ENCODE assay signal across 17 cellular contexts in genomic region chr10:88456730-88457129, GRCh38.
A peak's percentile ranks its signal among the peaks of the same experiment; 100 is the strongest.
DNase-seq lines count a peak whose midpoint lies in the region; ATAC-seq and TF ChIP-seq lines count a peak whose summit lies in the region.
"Had no signal": no experiment of that assay in that cellular context is flagged by ENCODE, and none has a peak within 500 bp of the region (broad histone marks: within the 10 kb centered on the region; RNA-seq: fewer than 3 reads in every experiment).

No MANE protein-coding gene starts in this region.

- TF ChIP-seq EP300 in ovary (IDR thresholded peaks at IDR 0.05): no peak

- peak; percentile 42 for ATAC-seq in left lung
- ATAC-seq: WTC11 had no signal

- no peak for TF ChIP-seq POLR2A in ovary (IDR thresholded peaks at IDR 0.05)

- H3K9me3 ChIP-seq in left lung (no peaks in the 10 kb centered on the region), MM.1S (replicated peaks; ENCODE audit: insufficient read depth, low read length) (no peaks in the 10 kb centered on the region), SJCRH30 (replicated peaks) (no peaks in the 10 kb centered on the region), ovary (no peaks in the 10 kb centered on the region)
- H3K9me3 ChIP-seq: adrenal gland had no signal

- H3K27me3 ChIP-seq in HL-60 (ENCODE audit: insufficient read depth, poor library complexity, severe bottlenecking) (no peaks in the 10 kb centered on the region), left lung (no peaks in the 10 kb centered on the region), MM.1S (replicated peaks; ENCODE audit: insufficient read depth, low read length) (no peaks in the 10 kb centered on the region), SJCRH30 (no peaks in the 10 kb centered on the region), ovary (no peaks in the 10 kb centered on the region)
- H3K27me3 ChIP-seq: adrenal gland had no signal

- H4K20me1 ChIP-seq in MM.1S (ENCODE audit: insufficient read depth, low read length): no peaks in the 10 kb centered on the region

- H3K9ac ChIP-seq in MM.1S (ENCODE audit: low read length): no peak overlapping the region
- H3K9ac ChIP-seq: KMS-11 had no signal

- DNase-seq in AG09319 (ENCODE audit: extremely low read depth, low read depth) (peak; percentile 51), HL-60 (ENCODE audit: low read depth in 1 of 2, low spot score in 1 of 2) (peak; percentile 15 to 26), left lung (no peak), MM.1S (no peak), activated gamma-delta T cell (lab: John Stamatoyannopoulos, UW) (no peak), SJCRH30 (no peak), ovary (no peak)
- DNase-seq: adrenal gland; DMS79 treated with DMSO at 0.1 percent for 48 hours; kidney; NCI-H1930; stimulated activated CD4-positive, alpha-beta T cell treated with anti-CD3 and anti-CD28 coated beads, Interleukin-4, amount 100 ng/mL, for 4 hours; stimulated activated naive CD4-positive, alpha-beta T cell treated with Interleukin-2 at 50 U/mL for 16 hours had no signal

- H3K36me3 ChIP-seq in left lung (no peaks in the 10 kb centered on the region), MM.1S (replicated peaks; ENCODE audit: insufficient read depth, low read length) (no peaks in the 10 kb centered on the region), SJCRH30 (no peaks in the 10 kb centered on the region), ovary (no peaks in the 10 kb centered on the region)
- H3K36me3 ChIP-seq: adrenal gland had no signal

- H2AFZ ChIP-seq in MM.1S (ENCODE audit: low read length): no peak overlapping the region

- TF ChIP-seq CTCF in AG09319 (IDR thresholded peaks at IDR 0.05; ENCODE audit: low read depth, low read length) (no peak), HL-60 (IDR thresholded peaks at IDR 0.05; ENCODE audit: insufficient read depth, low read length) (no peak), left lung (IDR thresholded peaks at IDR 0.05) (no peak), MM.1S (IDR thresholded peaks at IDR 0.05; ENCODE audit: low read length) (no peak), ovary (IDR thresholded peaks at IDR 0.05) (no peak)

- no peaks in the 10 kb centered on the region for H3K79me2 ChIP-seq in MM.1S (ENCODE audit: low read length)

- H3K4me3 ChIP-seq in HL-60 (replicated peaks; ENCODE audit: insufficient read depth, low read length): no peak overlapping the region
- H3K4me3 ChIP-seq in left lung: no peak overlapping the region
- no peak overlapping the region for H3K4me3 ChIP-seq in MM.1S (ENCODE audit: low read length)
- H3K4me3 ChIP-seq in SJCRH30: no peak overlapping the region
- no peak overlapping the region for H3K4me3 ChIP-seq in ovary
- H3K4me3 ChIP-seq: adrenal gland had no signal

- 19 to 23% (median 20%) methylated on average over 3 of the region's 3 CpGs for WGBS in ovary, 3 donors

- H3K27ac ChIP-seq in HL-60 (replicated peaks): no peak overlapping the region
- peak overlapping the region; percentile 38 for H3K27ac ChIP-seq in angular gyrus (ENCODE audit: low read depth, low read length)
- peak overlapping the region in 1 of 2 donors; percentile 37 for H3K27ac ChIP-seq in left lung
- no peak overlapping the region for H3K27ac ChIP-seq in MM.1S (ENCODE audit: low read length)
- H3K27ac ChIP-seq in SJCRH30: no peak overlapping the region
- peak overlapping the region in 1 of 2 donors; percentile 34 for H3K27ac ChIP-seq in ovary
- H3K27ac ChIP-seq: adrenal gland, C4-2B, KMS-11 had no signal

- intact Hi-C loops in left lung (cut with DNase I) (no loop called here), ovary (cut with DNase I) (no loop called here)

- no peaks in the 10 kb centered on the region for H3F3A ChIP-seq in MM.1S (ENCODE audit: insufficient read depth, low read length)

- no peaks in the 10 kb centered on the region for H3K9me2 ChIP-seq in MM.1S (replicated peaks; ENCODE audit: insufficient read depth, low read length)

- H3K4me1 ChIP-seq in left lung (no peaks in the 10 kb centered on the region), MM.1S (ENCODE audit: low read length) (no peaks in the 10 kb centered on the region), SJCRH30 (no peaks in the 10 kb centered on the region), ovary (ENCODE audit: insufficient read depth) (peaks cover 6% of the 10 kb centered on the region)
- H3K4me1 ChIP-seq: adrenal gland had no signal

- no peak overlapping the region for H3K4me2 ChIP-seq in MM.1S (ENCODE audit: low read depth, low read length)
- H3K4me2 ChIP-seq: KMS-11 had no signal

Comparison
In these comparisons a context has a peak if more than half of its experiments do, and no peak if none do; other contexts are left out.
1. DNase-seq: peak in AG09319 (single experiment) and HL-60 (2 of 2); none in left lung (0 of 2), MM.1S (single experiment), activated gamma-delta T cell (single experiment), SJCRH30 (0 of 2) and ovary (0 of 5).